Comparison of ENCODE assay signal across 9 cellular contexts in the genomic region with DNA sequence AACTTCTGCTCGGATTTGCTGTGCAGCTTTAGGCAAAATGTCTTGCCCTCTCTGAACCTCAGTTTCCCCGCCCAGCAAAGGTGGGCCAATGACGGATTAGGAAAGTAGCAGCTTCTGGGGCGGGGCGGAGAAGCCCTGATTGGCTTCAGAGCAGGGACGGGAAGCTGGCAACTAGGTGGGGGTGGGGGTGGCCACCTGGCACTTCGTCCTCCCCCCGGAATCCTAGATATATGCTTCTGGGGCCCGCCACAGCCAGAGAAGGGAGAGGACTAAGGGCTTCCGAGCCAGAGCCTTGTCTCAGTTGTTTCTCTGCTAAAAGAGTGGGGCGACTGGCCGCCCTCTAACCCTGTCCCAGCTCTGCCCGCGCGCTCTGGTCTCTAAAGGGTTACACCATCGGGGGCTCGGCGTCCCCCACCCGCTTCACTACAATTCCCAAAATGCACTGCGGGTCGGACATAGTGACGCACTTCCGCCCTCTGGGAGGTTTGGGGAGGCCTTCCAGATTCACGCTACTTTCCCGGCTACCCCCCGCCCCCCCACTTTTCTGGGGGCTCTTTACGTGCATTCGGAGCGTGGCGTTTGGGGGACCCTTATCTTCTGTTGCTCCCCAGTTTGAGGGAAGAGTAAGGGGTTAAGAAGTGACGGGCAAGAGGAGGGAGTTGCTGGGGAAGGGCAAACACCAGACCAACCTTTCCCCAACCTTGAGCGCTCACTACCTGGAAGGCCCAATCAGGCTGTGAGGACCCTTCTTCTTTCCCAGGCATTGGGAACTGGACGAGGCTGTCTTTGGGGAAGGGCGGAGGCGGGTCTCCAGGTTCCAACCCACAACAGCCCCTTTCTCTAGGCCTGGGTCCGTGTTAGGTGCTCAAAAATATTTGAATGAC. TPM values are rescaled to one million over a fixed set of nuclear protein-coding genes. Genes with fewer than 3 reads are reported as not detected.
DNase-seq lines count a peak whose midpoint lies in the region; ATAC-seq, FAIRE-seq and TF ChIP-seq lines count a peak whose summit lies in the region.
"Had no signal": no experiment of that assay in that cellular context is flagged by ENCODE, and none has a peak within 500 bp of the region (broad histone marks: within the 10 kb centered on the region; RNA-seq: fewer than 3 reads in every experiment).

No MANE protein-coding gene starts in this region.

- H3K4me3 ChIP-seq in BE2C (ENCODE audit: low read depth, low read length): peak overlapping the region; percentile 57
- peak overlapping the region; percentile 69 to 91 (median 80) for H3K4me3 ChIP-seq in HepG2 (replicated peaks in 1 of 3; ENCODE audit: insufficient read depth in 1 of 3, low read depth in 2 of 3, low read length in 3 of 3)

- ATAC-seq in GM19324 (IDR thresholded peaks at IDR 0.05; ENCODE audit: low FRiP score, unreplicated experiment) (peak; percentile 43), HG03521 (IDR thresholded peaks at IDR 0.05; ENCODE audit: unreplicated experiment) (peak; percentile 54), HepG2 (peak; percentile 46)

- peak overlapping the region; percentile 82 for H3K9ac ChIP-seq in HepG2 (ENCODE audit: insufficient read depth, low read depth, low read length)

- H2AFZ ChIP-seq in HepG2 (ENCODE audit: low read length): peak overlapping the region; percentile 8

- CTCF ChIA-PET in HepG2 (lab: Yijun Ruan, JAX; ENCODE audit: low intra/inter-chr PET ratio, low total read pairs): interaction anchor here (4.5 to 5.3 kb wide), 2 partner anchors 23 to 70 kb away, joined by 50 to 263 read pairs; a partner anchor contains a TSS

- FAIRE-seq in HepG2 (lab: Jason Lieb, UNC): peak; percentile 82

- no TSS peak for BruUV-seq in HepG2 (replicated peaks; lab: Mats Ljungman, UMichigan)

- DNase-seq in BE2C: peak; percentile 92
- peak; percentile 95 for DNase-seq in NCI-H748 (lab: John Stamatoyannopoulos, UW; ENCODE audit: unreplicated experiment)
- peak; percentile 80 to 83 for DNase-seq in activated CD4-positive, alpha-beta T cell treated with anti-CD3 and anti-CD28 coated beads, Interleukin-2, amount 50 U/mL, for 24 hours (ENCODE audit: low read depth in 1 of 2, low spot score in 1 of 2)
- DNase-seq in dermis blood vessel endothelial cell: peak; percentile 95
- DNase-seq in HepG2 (ENCODE audit: low spot score): peak; percentile 88
- DNase-seq in stimulated activated CD4-positive, alpha-beta T cell treated with anti-CD3 and anti-CD28 coated beads, Interleukin-2, amount 100 ng/mL, for 4 hours (ENCODE audit: low read depth): peak; percentile 82

- peaks cover 15% of the 10 kb centered on the region for H3K79me2 ChIP-seq in HepG2 (ENCODE audit: insufficient read depth, low read length)

- peaks cover 8% of the 10 kb centered on the region for H3K36me3 ChIP-seq in BE2C
- H3K36me3 ChIP-seq in HepG2 (replicated peaks in 1 of 2; ENCODE audit: control insufficient read depth in 1 of 2, insufficient read depth in 2 of 2, low read length in 2 of 2): no peaks in the 10 kb centered on the region; a peak in 1 of 5 replicates

- POLR2A ChIA-PET in HepG2 (lab: Yijun Ruan, JAX): interaction anchor here (1.0 to 10.3 kb wide), 6 partner anchors 8 to 117 kb away, joined by 4 to 388 read pairs (median 7); a partner anchor contains a TSS

- H3K4me1 ChIP-seq in BE2C (no peaks in the 10 kb centered on the region), HepG2 (ENCODE audit: insufficient read depth, low read length) (peaks cover 29% of the 10 kb centered on the region)

- 0% methylated on average over 27 of the region's 36 CpGs for WGBS in HepG2 (ENCODE audit: low lambda C conversion rate)

- intact Hi-C loops in HepG2 (cut with micrococcal nuclease; ENCODE audit: unreplicated experiment): loop anchor here (1.0 kb wide), 1 partner anchor 9 kb away; no protein-coding TSS in a partner anchor

- TF ChIP-seq RAD21 in HepG2 (CRISPR knock-in tag; IDR thresholded peaks at IDR 0.05): no peak

- H3K9me3 ChIP-seq in BE2C: no peaks in the 10 kb centered on the region
- H3K9me3 ChIP-seq in HepG2 (ENCODE audit: low read length): no peaks in the 10 kb centered on the region

- no peak for TF ChIP-seq CTCF in BE2C (IDR thresholded peaks at IDR 0.05; ENCODE audit: low read depth, low read length)
- TF ChIP-seq CTCF in HepG2 (CRISPR knock-in tag; IDR thresholded peaks at IDR 0.05): no peak

- TF ChIP-seq POLR2A in HepG2 (IDR thresholded peaks at IDR 0.05; ENCODE audit: insufficient read depth in 1 of 2, low read depth in 2 of 2, low read length in 2 of 2): peak in 1 of 2 experiments; percentile 61; a peak in 3 of 4 replicates

- H3K27me3 ChIP-seq in BE2C: no peaks in the 10 kb centered on the region
- no peaks in the 10 kb centered on the region for H3K27me3 ChIP-seq in HepG2 (ENCODE audit: control insufficient read depth in 1 of 2, insufficient read depth in 2 of 2, low read length in 2 of 2)

- in situ Hi-C loops in HepG2 (cut with HindIII; ENCODE audit: extremely low pct_ligation_motif_present, low pct_unique_long_range_greater_than_20kb): no loop called here

- no peaks in the 10 kb centered on the region for H4K20me1 ChIP-seq in HepG2 (ENCODE audit: insufficient read depth, low read length)

- peak overlapping the region; percentile 78 for H3K27ac ChIP-seq in HepG2 (ENCODE audit: extremely low read length, insufficient read depth, low read length)

- peak overlapping the region; percentile 84 for H3K4me2 ChIP-seq in HepG2 (ENCODE audit: low read depth, low read length)

- no peak for TF ChIP-seq EP300 in HepG2 (IDR thresholded peaks at IDR 0.05; ENCODE audit: low read depth in 2 of 2, low read length in 2 of 2)
- no peak; the same call in 1 of the 2 replicates for TF ChIP-seq EP300 in HepG2 (CRISPR knock-in tag; IDR thresholded peaks at IDR 0.05; ENCODE audit: borderline replicate concordance)

RNA-seq across cellular contexts. Expression of a gene that starts 0.7 kb away (rescaled TPM):
- 65.5 TPM for polyA plus RNA-seq in BE2C (2012; ENCODE audit: insufficient read depth, insufficient read length, low read depth)
- total RNA-seq in dermis blood vessel endothelial cell (31.6 and 32.7 TPM in 2 replicates), HepG2 (2016; rRNA removed; fragmentation: Illumina TruSeq; extraction: Trizol) (9.7 and 14.3 TPM in 2 replicates)
- total RNA-seq in HepG2 (2016; cell fraction: cytosol; rRNA removed; fragmentation: Illumina TruSeq; extraction: Trizol; ENCODE audit: low read depth): 2.8 and 3.4 TPM in 2 replicates
- 10.5 and 13.6 TPM in 2 replicates for total RNA-seq in HepG2 (2016; cell fraction: insoluble cytoplasmic fraction; rRNA removed; fragmentation: Illumina TruSeq; extraction: Trizol)
- total RNA-seq in HepG2 (2016; cell fraction: membrane; rRNA removed; fragmentation: Illumina TruSeq; extraction: Trizol): 8.1 and 9.5 TPM in 2 replicates
- 5.7 and 6.8 TPM in 2 replicates for total RNA-seq in HepG2 (2016; cell fraction: nucleus; rRNA removed; fragmentation: Illumina TruSeq; extraction: Trizol)
- polyA plus RNA-seq in HepG2 (2011; rRNA removed): 4.3 and 6.1 TPM in 2 replicates
- 4.2 and 8.1 TPM in 2 replicates for polyA plus RNA-seq in HepG2 (2011; cell fraction: cytosol; rRNA removed)
- polyA plus RNA-seq in HepG2 (2011; cell fraction: nucleus; rRNA removed): 6.3 and 6.9 TPM in 2 replicates
- 6.9 and 7.1 TPM in 2 replicates for polyA plus RNA-seq in HepG2 (2012)
- polyA plus RNA-seq in HepG2 (2016; cell fraction: cytosol; fragmentation: Illumina TruSeq; extraction: Trizol; ENCODE audit: low read depth): 2.7 TPM in 2 replicates
- polyA plus RNA-seq in HepG2 (2016; cell fraction: insoluble cytoplasmic fraction; fragmentation: Illumina TruSeq; extraction: Trizol; ENCODE audit: low read depth): 13.7 and 14.2 TPM in 2 replicates
- polyA plus RNA-seq in HepG2 (2016; cell fraction: membrane; fragmentation: Illumina TruSeq; extraction: Trizol; ENCODE audit: low read depth): 5.9 and 6.5 TPM in 2 replicates
- polyA plus RNA-seq in HepG2 (2016; cell fraction: nucleus; fragmentation: Illumina TruSeq; extraction: Trizol; ENCODE audit: insufficient read depth, low read depth): 10.3 and 12.1 TPM in 2 replicates
- 9.0 and 16.6 TPM in 2 replicates for polyA minus RNA-seq in HepG2 (2011; rRNA and poly(A)+ RNA removed; ENCODE audit: low replicate concordance)
- 10.0 and 10.9 TPM in 2 replicates for polyA minus RNA-seq in HepG2 (2011; cell fraction: cytosol; rRNA and poly(A)+ RNA removed)
- 5.2 and 7.0 TPM in 2 replicates for polyA minus RNA-seq in HepG2 (2011; cell fraction: nucleus; rRNA and poly(A)+ RNA removed)

RNA-seq across cellular contexts. Expression of a gene that starts 15.7 kb away (rescaled TPM):
- 12.4 TPM for polyA plus RNA-seq in BE2C (2012; ENCODE audit: insufficient read depth, insufficient read length, low read depth)
- total RNA-seq in dermis blood vessel endothelial cell (1.4 and 2.7 TPM in 2 replicates), HepG2 (2016; rRNA removed; fragmentation: Illumina TruSeq; extraction: Trizol) (2.7 TPM in 2 replicates)
- 4.3 and 5.1 TPM in 2 replicates for total RNA-seq in HepG2 (2016; cell fraction: cytosol; rRNA removed; fragmentation: Illumina TruSeq; extraction: Trizol; ENCODE audit: low read depth)
- 1.9 and 2.9 TPM in 2 replicates for total RNA-seq in HepG2 (2016; cell fraction: insoluble cytoplasmic fraction; rRNA removed; fragmentation: Illumina TruSeq; extraction: Trizol)
- total RNA-seq in HepG2 (2016; cell fraction: membrane; rRNA removed; fragmentation: Illumina TruSeq; extraction: Trizol): 9.0 and 9.5 TPM in 2 replicates
- 2.3 and 2.8 TPM in 2 replicates for total RNA-seq in HepG2 (2016; cell fraction: nucleus; rRNA removed; fragmentation: Illumina TruSeq; extraction: Trizol)
- polyA plus RNA-seq in HepG2 (2011; rRNA removed): 2.2 and 2.3 TPM in 2 replicates
- 1.5 and 1.6 TPM in 2 replicates for polyA plus RNA-seq in HepG2 (2011; cell fraction: cytosol; rRNA removed)
- polyA plus RNA-seq in HepG2 (2011; cell fraction: nucleus; rRNA removed): 5.0 and 5.9 TPM in 2 replicates
- 5.1 and 6.0 TPM in 2 replicates for polyA plus RNA-seq in HepG2 (2012)
- 21.8 and 22.7 TPM in 2 replicates for polyA plus RNA-seq in HepG2 (2016; cell fraction: cytosol; fragmentation: Illumina TruSeq; extraction: Trizol; ENCODE audit: low read depth)
- polyA plus RNA-seq in HepG2 (2016; cell fraction: insoluble cytoplasmic fraction; fragmentation: Illumina TruSeq; extraction: Trizol; ENCODE audit: low read depth): 6.5 and 9.2 TPM in 2 replicates
- polyA plus RNA-seq in HepG2 (2016; cell fraction: membrane; fragmentation: Illumina TruSeq; extraction: Trizol; ENCODE audit: low read depth): 27.3 and 32.0 TPM in 2 replicates
- 16.7 and 17.0 TPM in 2 replicates for polyA plus RNA-seq in HepG2 (2016; cell fraction: nucleus; fragmentation: Illumina TruSeq; extraction: Trizol; ENCODE audit: insufficient read depth, low read depth)
- polyA minus RNA-seq in HepG2 (2011; rRNA and poly(A)+ RNA removed; ENCODE audit: low replicate concordance): 0.23 and 1.9 TPM in 2 replicates
- 2.7 and 2.8 TPM in 2 replicates for polyA minus RNA-seq in HepG2 (2011; cell fraction: cytosol; rRNA and poly(A)+ RNA removed)
- polyA minus RNA-seq in HepG2 (2011; cell fraction: nucleus; rRNA and poly(A)+ RNA removed): 2.4 TPM in 2 replicates

RNA-seq across cellular contexts. Expression of a gene that starts 22.5 kb away (rescaled TPM):
- not detected for polyA plus RNA-seq in BE2C (2012; ENCODE audit: insufficient read depth, insufficient read length, low read depth)
- total RNA-seq in dermis blood vessel endothelial cell: 0.14 TPM in 1 of 2 replicates, not detected in the other
- total RNA-seq in HepG2 (2016; rRNA removed; fragmentation: Illumina TruSeq; extraction: Trizol): 27.6 and 29.8 TPM in 2 replicates
- 18.2 and 19.5 TPM in 2 replicates for total RNA-seq in HepG2 (2016; cell fraction: cytosol; rRNA removed; fragmentation: Illumina TruSeq; extraction: Trizol; ENCODE audit: low read depth)
- total RNA-seq in HepG2 (2016; cell fraction: insoluble cytoplasmic fraction; rRNA removed; fragmentation: Illumina TruSeq; extraction: Trizol): 27.8 and 29.1 TPM in 2 replicates
- 34.4 and 34.7 TPM in 2 replicates for total RNA-seq in HepG2 (2016; cell fraction: membrane; rRNA removed; fragmentation: Illumina TruSeq; extraction: Trizol)
- total RNA-seq in HepG2 (2016; cell fraction: nucleus; rRNA removed; fragmentation: Illumina TruSeq; extraction: Trizol): 12.7 and 14.6 TPM in 2 replicates
- polyA plus RNA-seq in HepG2 (2011; rRNA removed): 47.6 and 61.6 TPM in 2 replicates
- 51.9 and 75.3 TPM in 2 replicates for polyA plus RNA-seq in HepG2 (2011; cell fraction: cytosol; rRNA removed)
- 17.5 and 27.3 TPM in 2 replicates for polyA plus RNA-seq in HepG2 (2011; cell fraction: nucleus; rRNA removed)
- polyA plus RNA-seq in HepG2 (2012): 16.1 and 27.5 TPM in 2 replicates
- polyA plus RNA-seq in HepG2 (2016; cell fraction: cytosol; fragmentation: Illumina TruSeq; extraction: Trizol; ENCODE audit: low read depth): 12.4 and 15.4 TPM in 2 replicates
- 32.3 and 32.7 TPM in 2 replicates for polyA plus RNA-seq in HepG2 (2016; cell fraction: insoluble cytoplasmic fraction; fragmentation: Illumina TruSeq; extraction: Trizol; ENCODE audit: low read depth)
- 19.9 and 23.8 TPM in 2 replicates for polyA plus RNA-seq in HepG2 (2016; cell fraction: membrane; fragmentation: Illumina TruSeq; extraction: Trizol; ENCODE audit: low read depth)
- polyA plus RNA-seq in HepG2 (2016; cell fraction: nucleus; fragmentation: Illumina TruSeq; extraction: Trizol; ENCODE audit: insufficient read depth, low read depth): 23.8 and 24.4 TPM in 2 replicates
- polyA minus RNA-seq in HepG2 (2011; rRNA and poly(A)+ RNA removed; ENCODE audit: low replicate concordance): 0.42 and 103 TPM in 2 replicates
- 27.8 and 30.5 TPM in 2 replicates for polyA minus RNA-seq in HepG2 (2011; cell fraction: cytosol; rRNA and poly(A)+ RNA removed)
- 7.2 and 12.8 TPM in 2 replicates for polyA minus RNA-seq in HepG2 (2011; cell fraction: nucleus; rRNA and poly(A)+ RNA removed)
- total RNA-seq: T-helper 2 cell treated with Interferon-gamma antibody and Interleukin-4, amounts not matched to agents 100 ng/mL and 5 ng/mL, for 36 hours had no signal

RNA-seq across cellular contexts. Expression of a gene that starts 23.7 kb away (rescaled TPM):
- 49.4 TPM for polyA plus RNA-seq in BE2C (2012; ENCODE audit: insufficient read depth, insufficient read length, low read depth)
- 32.7 and 55.1 TPM in 2 replicates for total RNA-seq in dermis blood vessel endothelial cell
- total RNA-seq in HepG2 (2016; rRNA removed; fragmentation: Illumina TruSeq; extraction: Trizol): 19.9 and 21.9 TPM in 2 replicates
- total RNA-seq in HepG2 (2016; cell fraction: cytosol; rRNA removed; fragmentation: Illumina TruSeq; extraction: Trizol; ENCODE audit: low read depth): 9.2 and 10.2 TPM in 2 replicates
- 17.2 and 21.4 TPM in 2 replicates for total RNA-seq in HepG2 (2016; cell fraction: insoluble cytoplasmic fraction; rRNA removed; fragmentation: Illumina TruSeq; extraction: Trizol)
- total RNA-seq in HepG2 (2016; cell fraction: membrane; rRNA removed; fragmentation: Illumina TruSeq; extraction: Trizol): 13.2 and 15.6 TPM in 2 replicates
- 25.6 and 28.5 TPM in 2 replicates for total RNA-seq in HepG2 (2016; cell fraction: nucleus; rRNA removed; fragmentation: Illumina TruSeq; extraction: Trizol)
- 55.7 and 67.8 TPM in 2 replicates for polyA plus RNA-seq in HepG2 (2011; rRNA removed)
- 29.9 and 41.2 TPM in 2 replicates for polyA plus RNA-seq in HepG2 (2011; cell fraction: cytosol; rRNA removed)
- polyA plus RNA-seq in HepG2 (2011; cell fraction: nucleus; rRNA removed): 174 and 217 TPM in 2 replicates
- 38.1 and 46.9 TPM in 2 replicates for polyA plus RNA-seq in HepG2 (2012)
- polyA plus RNA-seq in HepG2 (2016; cell fraction: cytosol; fragmentation: Illumina TruSeq; extraction: Trizol; ENCODE audit: low read depth): 5.0 and 6.1 TPM in 2 replicates
- 26.5 and 39.8 TPM in 2 replicates for polyA plus RNA-seq in HepG2 (2016; cell fraction: insoluble cytoplasmic fraction; fragmentation: Illumina TruSeq; extraction: Trizol; ENCODE audit: low read depth)
- polyA plus RNA-seq in HepG2 (2016; cell fraction: membrane; fragmentation: Illumina TruSeq; extraction: Trizol; ENCODE audit: low read depth): 10.4 and 10.6 TPM in 2 replicates
- 86.7 and 87.3 TPM in 2 replicates for polyA plus RNA-seq in HepG2 (2016; cell fraction: nucleus; fragmentation: Illumina TruSeq; extraction: Trizol; ENCODE audit: insufficient read depth, low read depth)
- polyA minus RNA-seq in HepG2 (2011; rRNA and poly(A)+ RNA removed; ENCODE audit: low replicate concordance): 90.3 and 124 TPM in 2 replicates
- polyA minus RNA-seq in HepG2 (2011; cell fraction: cytosol; rRNA and poly(A)+ RNA removed): 40.3 and 51.8 TPM in 2 replicates
- 40.8 and 43.1 TPM in 2 replicates for polyA minus RNA-seq in HepG2 (2011; cell fraction: nucleus; rRNA and poly(A)+ RNA removed)

RNA-seq across cellular contexts. Expression of a gene that starts 27.9 kb away (rescaled TPM):
- not detected for polyA plus RNA-seq in BE2C (2012; ENCODE audit: insufficient read depth, insufficient read length, low read depth)
- not detected in 2 replicates for total RNA-seq in dermis blood vessel endothelial cell
- total RNA-seq in HepG2 (2016; rRNA removed; fragmentation: Illumina TruSeq; extraction: Trizol): not detected in 2 replicates
- total RNA-seq in HepG2 (2016; cell fraction: cytosol; rRNA removed; fragmentation: Illumina TruSeq; extraction: Trizol; ENCODE audit: low read depth): not detected in 2 replicates
- total RNA-seq in HepG2 (2016; cell fraction: insoluble cytoplasmic fraction; rRNA removed; fragmentation: Illumina TruSeq; extraction: Trizol): not detected in 2 replicates
- total RNA-seq in HepG2 (2016; cell fraction: membrane; rRNA removed; fragmentation: Illumina TruSeq; extraction: Trizol): not detected in 2 replicates
- not detected in 2 replicates for total RNA-seq in HepG2 (2016; cell fraction: nucleus; rRNA removed; fragmentation: Illumina TruSeq; extraction: Trizol)
- polyA plus RNA-seq in HepG2 (2011; rRNA removed): not detected in 2 replicates
- not detected in 2 replicates for polyA plus RNA-seq in HepG2 (2011; cell fraction: cytosol; rRNA removed)
- 0.07 TPM in 1 of 2 replicates, not detected in the other for polyA plus RNA-seq in HepG2 (2011; cell fraction: nucleus; rRNA removed)
- not detected in 2 replicates for polyA plus RNA-seq in HepG2 (2012)
- polyA plus RNA-seq in HepG2 (2016; cell fraction: cytosol; fragmentation: Illumina TruSeq; extraction: Trizol; ENCODE audit: low read depth): not detected in 2 replicates
- not detected in 2 replicates for polyA plus RNA-seq in HepG2 (2016; cell fraction: insoluble cytoplasmic fraction; fragmentation: Illumina TruSeq; extraction: Trizol; ENCODE audit: low read depth)
- polyA plus RNA-seq in HepG2 (2016; cell fraction: membrane; fragmentation: Illumina TruSeq; extraction: Trizol; ENCODE audit: low read depth): not detected in 2 replicates
- polyA plus RNA-seq in HepG2 (2016; cell fraction: nucleus; fragmentation: Illumina TruSeq; extraction: Trizol; ENCODE audit: insufficient read depth, low read depth): not detected in 2 replicates
- polyA minus RNA-seq in HepG2 (2011; rRNA and poly(A)+ RNA removed; ENCODE audit: low replicate concordance): not detected in 2 replicates
- not detected in 2 replicates for polyA minus RNA-seq in HepG2 (2011; cell fraction: cytosol; rRNA and poly(A)+ RNA removed)
- not detected in 2 replicates for polyA minus RNA-seq in HepG2 (2011; cell fraction: nucleus; rRNA and poly(A)+ RNA removed)
- total RNA-seq: T-helper 2 cell treated with Interferon-gamma antibody and Interleukin-4, amounts not matched to agents 100 ng/mL and 5 ng/mL, for 36 hours had no signal

Comparison
In these comparisons a context has a peak if more than half of its experiments do, and no peak if none do; other contexts are left out.
1. Peak in every context shown above with its lines: DNase-seq, ATAC-seq, H3K4me3 ChIP-seq and H3K27ac ChIP-seq.
2. RNA of a gene that starts 22.5 kb away (total RNA-seq): 12.7 to 34.7 TPM in HepG2; 0.14 TPM in dermis blood vessel endothelial cell; every median in the first group is over 10 times any median in the second.